In genomic region chr11:9704037-9704436, GRCh38 we compare ENCODE assay signal across 23 cellular contexts. TPM values are rescaled to one million over a fixed set of nuclear protein-coding genes. Genes with fewer than 3 reads are reported as not detected.
DNase-seq lines count a peak whose midpoint lies in the region; ATAC-seq and TF ChIP-seq lines count a peak whose summit lies in the region.
"Had no signal": no experiment of that assay in that cellular context is flagged by ENCODE, and none has a peak within 500 bp of the region (broad histone marks: within the 10 kb centered on the region; RNA-seq: fewer than 3 reads in every experiment).

No MANE protein-coding gene starts in this region.

- peaks cover 48 to 61% (median 52%) of the 10 kb centered on the region in 3 donors for H3K4me1 Mint-ChIP-seq in IgD-negative memory B cell
- H3K4me1 Mint-ChIP-seq in stimulated activated memory B cell treated with anti-CD40 and anti-IgM and Interleukin-4, amounts not matched to agents 10 μg/mL and 1 μg/mL and 100 μg/mL, for 72 hours: peaks cover 79% of the 10 kb centered on the region

- H3K36me3 ChIP-seq in gastroesophageal sphincter: no peaks in the 10 kb centered on the region
- no peaks in the 10 kb centered on the region for H3K36me3 ChIP-seq in BE2C

- WGBS in gastroesophageal sphincter (ENCODE audit: low coverage in 1 of 2), 2 donors: 80 to 100% methylated on average over 1 of the region's 1 CpG

- no peaks in the 10 kb centered on the region for H3K27me3 ChIP-seq in gastroesophageal sphincter
- H3K27me3 ChIP-seq in BE2C: no peaks in the 10 kb centered on the region

- H3K9me3 ChIP-seq in gastroesophageal sphincter (no peaks in the 10 kb centered on the region), BE2C (no peaks in the 10 kb centered on the region)
- H3K9me3 ChIP-seq: HAP-1 had no signal

- H3K27me3 Mint-ChIP-seq in IgD-negative memory B cell: no peaks in the 10 kb centered on the region
- no peaks in the 10 kb centered on the region for H3K27me3 Mint-ChIP-seq in stimulated activated memory B cell treated with anti-CD40 and anti-IgM and Interleukin-4, amounts not matched to agents 10 μg/mL and 1 μg/mL and 100 μg/mL, for 72 hours

- H3K4me3 ChIP-seq in gastroesophageal sphincter (no peak overlapping the region), BE2C (ENCODE audit: low read depth, low read length) (no peak overlapping the region)
- H3K4me3 ChIP-seq: GM23338, HAP-1 had no signal

- H3K36me3 Mint-ChIP-seq in IgD-negative memory B cell: peaks cover 14% of the 10 kb centered on the region
- H3K36me3 Mint-ChIP-seq in stimulated activated memory B cell treated with anti-CD40 and anti-IgM and Interleukin-4, amounts not matched to agents 10 μg/mL and 1 μg/mL and 100 μg/mL, for 72 hours: peaks cover 51% of the 10 kb centered on the region

- H3K27ac Mint-ChIP-seq in IgD-negative memory B cell: peak overlapping the region; percentile 84 to 93 (median 90)
- H3K27ac Mint-ChIP-seq in stimulated activated memory B cell treated with anti-CD40 and anti-IgM and Interleukin-4, amounts not matched to agents 10 μg/mL and 1 μg/mL and 100 μg/mL, for 72 hours: peak overlapping the region; percentile 17
- H3K27ac Mint-ChIP-seq: GM23338 had no signal

- peaks cover 15 to 61% (median 32%) of the 10 kb centered on the region in 3 donors for H3K4me1 ChIP-seq in gastroesophageal sphincter
- no peaks in the 10 kb centered on the region for H3K4me1 ChIP-seq in BE2C

- H3K27ac ChIP-seq in gastroesophageal sphincter: peak overlapping the region in 3 of 4 donors; percentile 57 to 75 (median 71)
- H3K27ac ChIP-seq: HL-60 had no signal

- no peak for ATAC-seq in gastroesophageal sphincter
- no peak for ATAC-seq in stimulated activated memory B cell treated with anti-CD40 and anti-IgM and Interleukin-4, amounts not matched to agents 10 μg/mL and 1 μg/mL and 100 μg/mL, for 72 hours
- ATAC-seq: GM23338, HepG2 had no signal

- TF ChIP-seq EP300 in gastroesophageal sphincter (IDR thresholded peaks at IDR 0.05): no peak

- TF ChIP-seq CTCF in gastroesophageal sphincter (IDR thresholded peaks at IDR 0.05) (no peak), BE2C (IDR thresholded peaks at IDR 0.05; ENCODE audit: low read depth, low read length) (no peak)

- H3K9me3 Mint-ChIP-seq in IgD-negative memory B cell: no peaks in the 10 kb centered on the region
- H3K9me3 Mint-ChIP-seq in stimulated activated memory B cell treated with anti-CD40 and anti-IgM and Interleukin-4, amounts not matched to agents 10 μg/mL and 1 μg/mL and 100 μg/mL, for 72 hours: no peaks in the 10 kb centered on the region
- H3K9me3 Mint-ChIP-seq: GM23338 had no signal

- H3K4me3 Mint-ChIP-seq in IgD-negative memory B cell: no peak overlapping the region
- no peak overlapping the region for H3K4me3 Mint-ChIP-seq in stimulated activated memory B cell treated with anti-CD40 and anti-IgM and Interleukin-4, amounts not matched to agents 10 μg/mL and 1 μg/mL and 100 μg/mL, for 72 hours
- H3K4me3 Mint-ChIP-seq: GM23338 had no signal

- no peak for TF ChIP-seq POLR2A in gastroesophageal sphincter (IDR thresholded peaks at IDR 0.05)

- DNase-seq in DMS53 (lab: John Stamatoyannopoulos, UW): peak; percentile 44
- no peak for DNase-seq in DMS53 treated with DMSO at 0.1 percent for 48 hours (lab: John Stamatoyannopoulos, UW; ENCODE audit: unreplicated experiment)
- DNase-seq in NCI-H510A (lab: John Stamatoyannopoulos, UW): no peak
- no peak for DNase-seq in NCI-H446 (lab: John Stamatoyannopoulos, UW)
- no peak for DNase-seq in BE2C
- DNase-seq: 8988T, AML-193, DMS79, KG1, NCI-H1092 treated with DMSO at 0.1 percent for 48 hours, NCI-H1436 treated with DMSO at 0.1 percent for 48 hours, NCI-H2029 treated with DMSO at 0.1 percent for 48 hours, NCI-H226, NCI-H524 treated with DMSO at 0.1 percent for 48 hours, Right ventricle myocardium superior, SW 1271 had no signal

RNA-seq across cellular contexts. Expression of gene SWAP70, which starts 40.2 kb away (rescaled TPM):
- polyA plus RNA-seq in IgD-negative memory B cell: 298 TPM
- total RNA-seq in gastroesophageal sphincter: 10 to 100 TPM; 32.2 to 65.9 (median 45.0) TPM
- 6.5 TPM for polyA plus RNA-seq in BE2C (2012; ENCODE audit: insufficient read depth, insufficient read length, low read depth)
